10 cellular contexts compared by ENCODE assay signal in genomic region chr2:38835990-38836389, GRCh38. TPM values are rescaled to one million over a fixed set of nuclear protein-coding genes. Genes with fewer than 3 reads are reported as not detected.
DNase-seq lines count a peak whose midpoint lies in the region; ATAC-seq and TF ChIP-seq lines count a peak whose summit lies in the region.
"Had no signal": no experiment of that assay in that cellular context is flagged by ENCODE, and none has a peak within 500 bp of the region (broad histone marks: within the 10 kb centered on the region; RNA-seq: fewer than 3 reads in every experiment).

No MANE protein-coding gene starts in this region.

- TF ChIP-seq EP300 in SK-N-SH (IDR thresholded peaks at IDR 0.05; ENCODE audit: borderline replicate concordance in 1 of 2, low read depth in 1 of 2, low read length in 1 of 2): no peak

- peaks cover 27 to 44% of the 10 kb centered on the region in 2 experiments for H3K36me3 ChIP-seq in SK-N-SH (replicated peaks in 1 of 2; ENCODE audit: control insufficient read depth in 1 of 2, insufficient read depth in 2 of 2, low read length in 1 of 2)

- peak; percentile 88 for ATAC-seq in GM18907 (IDR thresholded peaks at IDR 0.05; ENCODE audit: unreplicated experiment)
- peak; percentile 92 for ATAC-seq in HG02588 (IDR thresholded peaks at IDR 0.05; ENCODE audit: unreplicated experiment)
- ATAC-seq in HG03521 (IDR thresholded peaks at IDR 0.05; ENCODE audit: unreplicated experiment): peak; percentile 82

- H3F3A ChIP-seq in SK-N-SH (replicated peaks; ENCODE audit: insufficient read depth): no peaks in the 10 kb centered on the region

- CTCF ChIA-PET in SK-N-SH (lab: Yijun Ruan, JAX): interaction anchor here (0.6 to 2.6 kb wide), 4 partner anchors 11 to 254 kb away, joined by 3 to 26 read pairs (median 10); no protein-coding TSS in a partner anchor

- H3K4me3 Mint-ChIP-seq in nephron progenitor cell: no peak overlapping the region

- no peak for DNase-seq in nephron progenitor cell
- no peak for DNase-seq in NCI-H2081 treated with DMSO at 0.1 percent for 48 hours (lab: John Stamatoyannopoulos, UW)
- DNase-seq in SK-N-SH: no peak
- no peak for DNase-seq in SK-N-DZ (ENCODE audit: low spot score)
- no peak for DNase-seq in AG08396 (ENCODE audit: low spot score)

- H3K9me3 Mint-ChIP-seq in nephron progenitor cell: no peaks in the 10 kb centered on the region

- H4K20me1 ChIP-seq in SK-N-SH (ENCODE audit: insufficient read depth): no peaks in the 10 kb centered on the region

- H3K9ac ChIP-seq in SK-N-SH: no peak overlapping the region
- H3K9ac ChIP-seq: KMS-11 had no signal

- POLR2A ChIA-PET in SK-N-SH (lab: Yijun Ruan, JAX): interaction anchor here (0.7 kb wide), 1 partner anchor 142 kb away, joined by 3 read pairs; no protein-coding TSS in a partner anchor

- H3K79me2 ChIP-seq in SK-N-SH (ENCODE audit: insufficient read depth): no peaks in the 10 kb centered on the region

- peak overlapping the region; percentile 29 for H3K27ac Mint-ChIP-seq in nephron progenitor cell

- no peak overlapping the region for H3K27ac ChIP-seq in SK-N-SH (ENCODE audit: low read depth in 2 of 2, low read length in 1 of 2)
- H3K27ac ChIP-seq: KMS-11 had no signal

- H3K36me3 Mint-ChIP-seq in nephron progenitor cell (ENCODE audit: low read depth): peaks cover 57% of the 10 kb centered on the region

- H3K27me3 Mint-ChIP-seq in nephron progenitor cell (ENCODE audit: low read depth, poor library complexity): peaks cover 2% of the 10 kb centered on the region

- TF ChIP-seq RAD21 in SK-N-SH (IDR thresholded peaks at IDR 0.05; ENCODE audit: low read length): no peak

- H3K27me3 ChIP-seq in SK-N-SH (ENCODE audit: insufficient read depth): no peaks in the 10 kb centered on the region

- H3K4me3 ChIP-seq in SK-N-SH (ENCODE audit: low read depth in 2 of 2, low read length in 1 of 2): no peak overlapping the region
- H3K4me3 ChIP-seq: skin epidermis had no signal

- no peak overlapping the region for H3K4me2 ChIP-seq in SK-N-SH
- H3K4me2 ChIP-seq: KMS-11 had no signal

- TF ChIP-seq CTCF in nephron progenitor cell (IDR thresholded peaks at IDR 0.05) (no peak), SK-N-SH (IDR thresholded peaks at IDR 0.05) (no peak)

- H2AFZ ChIP-seq in SK-N-SH (ENCODE audit: low read depth): no peak overlapping the region

- no peaks in the 10 kb centered on the region for H3K4me1 ChIP-seq in SK-N-SH (ENCODE audit: control insufficient read depth in 1 of 2, insufficient read depth in 2 of 2, low read depth in 1 of 2, low read length in 1 of 2)

- no peaks in the 10 kb centered on the region for H3K4me1 Mint-ChIP-seq in nephron progenitor cell

- H3K9me3 ChIP-seq in SK-N-SH: no peaks in the 10 kb centered on the region

- H3K9me2 ChIP-seq in SK-N-SH: no peaks in the 10 kb centered on the region

- 96% methylated on average over 3 of the region's 3 CpGs for WGBS in SK-N-SH (ENCODE audit: low lambda C conversion rate)

TF ChIP-seq in SK-N-SH, 30 proteins besides CTCF, POLR2A, EP300 and RAD21:
- TF ChIP-seq MEF2A (IDR thresholded peaks at IDR 0.05; ENCODE audit: borderline replicate concordance, low read depth) (no peak), EZH2phosphoT487 (IDR thresholded peaks at IDR 0.05; ENCODE audit: borderline replicate concordance, low read depth) (no peak), MXI1 (IDR thresholded peaks at IDR 0.05; ENCODE audit: low read depth, low read length) (no peak), ZBTB33 (IDR thresholded peaks at IDR 0.05; ENCODE audit: borderline replicate concordance, low read depth) (no peak)

RNA-seq across cellular contexts. Expression of gene DHX57, which starts 39.7 kb away (rescaled TPM):
- polyA plus RNA-seq in SK-N-SH (2012; rRNA removed): 12.3 and 13.8 TPM in 2 replicates
- polyA plus RNA-seq in SK-N-SH (2012; cell fraction: cytosol; rRNA removed): 12.7 and 13.1 TPM in 2 replicates
- polyA plus RNA-seq in SK-N-SH (2012; cell fraction: nucleus; rRNA removed): 21.8 and 29.5 TPM in 2 replicates
- polyA plus RNA-seq in SK-N-DZ (2014; cell fraction: cytosol; rRNA removed): 17.0 and 19.3 TPM in 2 replicates
- 19.9 and 27.5 TPM in 2 replicates for polyA plus RNA-seq in SK-N-DZ (2014; cell fraction: nucleus; rRNA removed)

RNA-seq across cellular contexts. Expression of gene MORN2, which starts 39.8 kb away (rescaled TPM):
- 23.2 and 23.7 TPM in 2 replicates for polyA plus RNA-seq in SK-N-SH (2012; rRNA removed)
- polyA plus RNA-seq in SK-N-SH (2012; cell fraction: cytosol; rRNA removed): 37.3 and 55.2 TPM in 2 replicates
- polyA plus RNA-seq in SK-N-SH (2012; cell fraction: nucleus; rRNA removed): 3.8 and 6.2 TPM in 2 replicates
- 23.1 and 27.8 TPM in 2 replicates for polyA plus RNA-seq in SK-N-DZ (2014; cell fraction: cytosol; rRNA removed)
- polyA plus RNA-seq in SK-N-DZ (2014; cell fraction: nucleus; rRNA removed): 16.8 and 17.8 TPM in 2 replicates

RNA-seq across cellular contexts. Expression of gene ARHGEF33, which starts 53.7 kb away (rescaled TPM):
- polyA plus RNA-seq in SK-N-SH (2012; rRNA removed): 0.08 and 0.25 TPM in 2 replicates
- polyA plus RNA-seq in SK-N-SH (2012; cell fraction: cytosol; rRNA removed): 0.04 and 0.23 TPM in 2 replicates
- 0.42 and 0.56 TPM in 2 replicates for polyA plus RNA-seq in SK-N-SH (2012; cell fraction: nucleus; rRNA removed)
- 0.24 and 0.31 TPM in 2 replicates for polyA plus RNA-seq in SK-N-DZ (2014; cell fraction: cytosol; rRNA removed)
- polyA plus RNA-seq in SK-N-DZ (2014; cell fraction: nucleus; rRNA removed): 0.44 TPM in 1 of 2 replicates, not detected in the other

RNA-seq across cellular contexts. Expression of gene GEMIN6, which starts 58.0 kb away (rescaled TPM):
- polyA plus RNA-seq in SK-N-SH (2012; rRNA removed): 19.2 and 21.6 TPM in 2 replicates
- 24.1 and 29.9 TPM in 2 replicates for polyA plus RNA-seq in SK-N-SH (2012; cell fraction: cytosol; rRNA removed)
- polyA plus RNA-seq in SK-N-SH (2012; cell fraction: nucleus; rRNA removed): 4.5 and 7.4 TPM in 2 replicates
- 17.3 and 23.6 TPM in 2 replicates for polyA plus RNA-seq in SK-N-DZ (2014; cell fraction: cytosol; rRNA removed)
- polyA plus RNA-seq in SK-N-DZ (2014; cell fraction: nucleus; rRNA removed): 11.0 and 13.0 TPM in 2 replicates
